ENCODE assay signal across 29 cellular contexts in genomic region chr5:136185974-136186373, GRCh38. TPM values are rescaled to one million over a fixed set of nuclear protein-coding genes. Genes with fewer than 3 reads are reported as not detected.
"Had no signal": no experiment of that assay in that cellular context is flagged by ENCODE, and none has a peak within 500 bp of the region (broad histone marks: within the 10 kb centered on the region; RNA-seq: fewer than 3 reads in every experiment).

No MANE protein-coding gene starts in this region.

- H3K9me3 ChIP-seq: heart right ventricle, left ventricle myocardium inferior, lower lobe of right lung, neutrophil, psoas muscle, right lobe of liver, spleen, testis, tibial nerve had no signal

- H3K4me3 Mint-ChIP-seq: memory B cell; mesothelial cell of epicardium; naive thymus-derived CD4-positive, alpha-beta T cell; stimulated activated memory B cell treated with anti-CD40 and anti-IgM and Interleukin-4, amounts not matched to agents 10 μg/mL and 1 μg/mL and 100 μg/mL, for 72 hours; stimulated activated naive CD8-positive, alpha-beta T cell treated with anti-CD3 and anti-CD28 coated beads, Interleukin-15, Interleukin-2, amounts not matched to agents 100 ng/mL and 50 ng/mL, for 24 hours had no signal

- DNase-seq: cortex of kidney; dorsolateral prefrontal cortex; effector memory CD4-positive, alpha-beta T cell; heart right ventricle; islet precursor cell; left ventricle myocardium inferior; lower lobe of right lung; naive thymus-derived CD4-positive, alpha-beta T cell; psoas muscle; retina; right lobe of liver; spleen; stimulated activated CD4-positive, alpha-beta T cell treated with anti-CD3 and anti-CD28 coated beads, Interleukin-15, amount 100 ng/mL, for 24 hours; stimulated activated CD4-positive, alpha-beta T cell treated with anti-CD3 and anti-CD28 coated beads, Interleukin-1b, Interleukin-23, amount 100 ng/mL, for 48 hours; stimulated activated CD4-positive, alpha-beta T cell treated with anti-CD3 and anti-CD28 coated beads, Interleukin-4, amount 100 ng/mL, for 24 hours; testis had no signal

- H3K9me3 Mint-ChIP-seq: memory B cell; mesothelial cell of epicardium; stimulated activated memory B cell treated with anti-CD40 and anti-IgM and Interleukin-4, amounts not matched to agents 10 μg/mL and 1 μg/mL and 100 μg/mL, for 72 hours; stimulated activated naive CD8-positive, alpha-beta T cell treated with anti-CD3 and anti-CD28 coated beads, Interleukin-15, Interleukin-2, amounts not matched to agents 100 ng/mL and 50 ng/mL, for 24 hours had no signal

- H3K4me1 ChIP-seq: left ventricle myocardium inferior, lower lobe of right lung, psoas muscle, testis had no signal

- H3K4me1 Mint-ChIP-seq: memory B cell; naive thymus-derived CD4-positive, alpha-beta T cell; stimulated activated memory B cell treated with anti-CD40 and anti-IgM and Interleukin-4, amounts not matched to agents 10 μg/mL and 1 μg/mL and 100 μg/mL, for 72 hours had no signal

- ATAC-seq: esophagus mucosa; heart right ventricle; lower lobe of right lung; naive thymus-derived CD4-positive, alpha-beta T cell; psoas muscle; right lobe of liver; stimulated activated memory B cell treated with anti-CD40 and anti-IgM and Interleukin-4, amounts not matched to agents 10 μg/mL and 1 μg/mL and 100 μg/mL, for 72 hours had no signal

- FAIRE-seq: endometrium, frontal cortex had no signal

- H3K27me3 Mint-ChIP-seq: memory B cell had no signal

- H3K4me3 ChIP-seq: dorsolateral prefrontal cortex, heart right ventricle, left ventricle myocardium inferior, lower lobe of right lung, psoas muscle, right lobe of liver, spleen, testis, tibial nerve had no signal

- H3K27ac Mint-ChIP-seq: memory B cell; mesothelial cell of epicardium; naive thymus-derived CD4-positive, alpha-beta T cell; stimulated activated memory B cell treated with anti-CD40 and anti-IgM and Interleukin-4, amounts not matched to agents 10 μg/mL and 1 μg/mL and 100 μg/mL, for 72 hours; stimulated activated naive CD8-positive, alpha-beta T cell treated with anti-CD3 and anti-CD28 coated beads, Interleukin-15, Interleukin-2, amounts not matched to agents 100 ng/mL and 50 ng/mL, for 24 hours had no signal

- H3K36me3 Mint-ChIP-seq: naive thymus-derived CD4-positive, alpha-beta T cell had no signal

- H3K27me3 ChIP-seq: right lobe of liver, testis had no signal

- H3K27ac ChIP-seq: dorsolateral prefrontal cortex, heart right ventricle, left ventricle myocardium inferior, lower lobe of right lung, neutrophil, psoas muscle, right lobe of liver, spleen, testis, tibial nerve had no signal

- H3K36me3 ChIP-seq: neutrophil had no signal

RNA-seq across cellular contexts. Expression of gene SMIM32, which starts 7.0 kb away (rescaled TPM):
- total RNA-seq: chondrocyte; esophagus mucosa; fibroblast of lung; heart right ventricle; left ventricle myocardium inferior; lower lobe of right lung; naive thymus-derived CD4-positive, alpha-beta T cell; osteoblast; tibial nerve; ureter had no signal
- polyA plus RNA-seq: fibroblast of lung; heart right ventricle; naive thymus-derived CD4-positive, alpha-beta T cell; spleen had no signal
